Comparison of ENCODE assay signal across 16 cellular contexts in genomic region chr18:68837665-68838390, GRCh38. TPM values are rescaled to one million over a fixed set of nuclear protein-coding genes. Genes with fewer than 3 reads are reported as not detected.
A peak's percentile ranks its signal among the peaks of the same experiment; 100 is the strongest.
DNase-seq lines count a peak whose midpoint lies in the region; ATAC-seq and TF ChIP-seq lines count a peak whose summit lies in the region.
"Had no signal": no experiment of that assay in that cellular context is flagged by ENCODE, and none has a peak within 500 bp of the region (broad histone marks: within the 10 kb centered on the region; RNA-seq: fewer than 3 reads in every experiment).

No MANE protein-coding gene starts in this region.

- H3K4me2 ChIP-seq in GM23248 (ENCODE audit: unreplicated experiment): peak overlapping the region; percentile 77
- H3K4me2 ChIP-seq in OCI-LY7 (ENCODE audit: low read length): no peak overlapping the region

- intact Hi-C loops in A673 (cut with micrococcal nuclease; ENCODE audit: unreplicated experiment): no loop called here
- intact Hi-C loops in OCI-LY7 (cut with micrococcal nuclease; ENCODE audit: unreplicated experiment): no loop called here

- peak overlapping the region; percentile 28 for H3K27ac ChIP-seq in A673 (ENCODE audit: low read depth, low read length, poor library complexity, severe bottlenecking)
- peak overlapping the region; percentile 78 for H3K27ac ChIP-seq in GM23248
- peak overlapping the region in 1 of 2 donors; percentile 67 for H3K27ac ChIP-seq in lung (ENCODE audit: low read depth in 1 of 2, low read length in 1 of 2)
- no peak overlapping the region for H3K27ac ChIP-seq in OCI-LY7 (ENCODE audit: low read depth, low read length, poor library complexity, severe bottlenecking)
- H3K27ac ChIP-seq: coronary artery had no signal

- peak; percentile 31 for ATAC-seq in lung (ENCODE audit: insufficient read depth, low FRiP score)
- ATAC-seq: HepG2, T-helper 17 cell had no signal

- H4K20me1 ChIP-seq in GM23248 (ENCODE audit: insufficient read depth): no peaks in the 10 kb centered on the region
- H4K20me1 ChIP-seq in OCI-LY7 (ENCODE audit: insufficient read depth, low read length): no peaks in the 10 kb centered on the region

- H3K4me3 ChIP-seq in A673 (ENCODE audit: low read depth, low read length, poor library complexity, severe bottlenecking) (no peak overlapping the region), GM23248 (peak overlapping the region; percentile 60), lung (no peak overlapping the region), OCI-LY7 (ENCODE audit: low read depth, low read length, poor library complexity, severe bottlenecking) (no peak overlapping the region)
- H3K4me3 ChIP-seq: coronary artery, esophagus muscularis mucosa, skin epidermis had no signal

- H3K36me3 ChIP-seq in A673 (ENCODE audit: insufficient read depth, low read length, poor library complexity, severe bottlenecking) (no peaks in the 10 kb centered on the region), GM23248 (ENCODE audit: low read depth) (no peaks in the 10 kb centered on the region), lung (ENCODE audit: control insufficient read depth in 2 of 2, insufficient read depth in 2 of 2, low read length in 2 of 2) (no peaks in the 10 kb centered on the region), OCI-LY7 (ENCODE audit: insufficient read depth, low read length) (no peaks in the 10 kb centered on the region)
- H3K36me3 ChIP-seq: esophagus muscularis mucosa had no signal

- WGBS in GM23248 (ENCODE audit: low coverage in 1 of 2, low lambda C conversion rate in 2 of 2, missing lambda C conversion rate in 2 of 2), 2 experiments: 2 to 3% methylated on average over 6 of the region's 6 CpGs
- WGBS in lung, 2 donors: 76 to 78% methylated on average over 6 of the region's 6 CpGs

- POLR2A ChIA-PET in A673 (lab: Charles Lee; ENCODE audit: low non-redundant PET): interaction anchor here (0.6 kb wide), 1 partner anchor 1315 kb away, joined by 4 read pairs; no protein-coding TSS in a partner anchor
- POLR2A ChIA-PET in OCI-LY7 (lab: Charles Lee): no interaction called here

- no TSS peak for BruUV-seq in A673 (replicated peaks; lab: Mats Ljungman, UMichigan)
- BruUV-seq in OCI-LY7 (replicated peaks; lab: Mats Ljungman, UMichigan): no TSS peak

- H3K4me1 ChIP-seq in A673 (ENCODE audit: insufficient read depth, low read length, poor library complexity, severe bottlenecking) (peaks cover 50% of the 10 kb centered on the region), GM23248 (ENCODE audit: insufficient read depth) (peaks cover 43% of the 10 kb centered on the region), lung (ENCODE audit: control insufficient read depth in 2 of 2, insufficient read depth in 2 of 2, low read length in 2 of 2) (no peaks in the 10 kb centered on the region), OCI-LY7 (ENCODE audit: insufficient read depth, low read length, poor library complexity, severe bottlenecking) (no peaks in the 10 kb centered on the region)

- H2AFZ ChIP-seq in GM23248: peak overlapping the region; percentile 68
- H2AFZ ChIP-seq in OCI-LY7 (ENCODE audit: low read length): no peak overlapping the region

- in situ Hi-C loops in GM23248 (cut with MboI): no loop called here

- H3K9ac ChIP-seq in GM23248: peak overlapping the region; percentile 58

- TF ChIP-seq CTCF in A673 (conservative IDR thresholded peaks at IDR 0.05; ENCODE audit: low read depth, low read length): no peak
- TF ChIP-seq CTCF in lung (IDR thresholded peaks at IDR 0.05; ENCODE audit: control extremely low read depth, extremely low read depth): no peak
- TF ChIP-seq CTCF in OCI-LY7 (conservative IDR thresholded peaks at IDR 0.05; ENCODE audit: low read length): no peak

- DNase-seq in A673 (ENCODE audit: low spot score) (peak; percentile 58), GM23248 (peak; percentile 76), amniotic epithelial cell (ENCODE audit: low read depth) (peak; percentile 10), lung (ENCODE audit: low spot score) (no peak), OCI-LY7 (ENCODE audit: low spot score) (no peak), SHP77 treated with DMSO at 0.1 percent for 48 hours (lab: John Stamatoyannopoulos, UW) (no peak), DMS79 (lab: John Stamatoyannopoulos, UW) (no peak)
- no peak for DNase-seq in activated CD4-positive, CD25-positive, alpha-beta regulatory T cell treated with anti-CD3 and anti-CD28 coated beads, Interleukin-2, amount 50 U/mL, for 72 hours
- DNase-seq: activated CD4-positive, alpha-beta T cell treated with anti-CD3 and anti-CD28 coated beads for 48 hours; activated T-cell treated with anti-CD3 and anti-CD28 coated beads, Interleukin-2, amount 50 U/mL, for 24 hours; NCI-H146; T-helper 17 cell had no signal

- H3K9me2 ChIP-seq in GM23248 (ENCODE audit: insufficient read depth) (no peaks in the 10 kb centered on the region; the same call in 1 of the 2 replicates), OCI-LY7 (ENCODE audit: insufficient read depth, low read length) (no peaks in the 10 kb centered on the region)

- H3K27me3 ChIP-seq in A673 (replicated peaks; ENCODE audit: insufficient read depth, low read depth, low read length, poor library complexity) (no peaks in the 10 kb centered on the region), GM23248 (replicated peaks; ENCODE audit: insufficient read depth) (no peaks in the 10 kb centered on the region), lung (ENCODE audit: control insufficient read depth, insufficient read depth) (no peaks in the 10 kb centered on the region)
- H3K27me3 ChIP-seq: esophagus muscularis mucosa had no signal

- H3K9me3 ChIP-seq in A673 (ENCODE audit: low read depth, low read length, poor library complexity, severe bottlenecking) (no peaks in the 10 kb centered on the region), GM23248 (ENCODE audit: low read depth) (no peaks in the 10 kb centered on the region), lung (ENCODE audit: control insufficient read depth in 2 of 2, insufficient read depth in 1 of 2, low read length in 1 of 2) (no peaks in the 10 kb centered on the region), OCI-LY7 (ENCODE audit: low read length) (no peaks in the 10 kb centered on the region)
- H3K9me3 ChIP-seq: esophagus muscularis mucosa had no signal

- CTCF ChIA-PET in A673 (lab: Charles Lee) (no interaction called here), OCI-LY7 (lab: Charles Lee; ENCODE audit: unreplicated experiment) (no interaction called here)

- H3F3A ChIP-seq in GM23248 (ENCODE audit: insufficient read depth): peaks cover 39% of the 10 kb centered on the region

- H3K79me2 ChIP-seq in GM23248 (ENCODE audit: insufficient read depth): no peaks in the 10 kb centered on the region
- H3K79me2 ChIP-seq in OCI-LY7 (ENCODE audit: insufficient read depth, low read depth, low read length): no peaks in the 10 kb centered on the region

RNA-seq across cellular contexts. Expression of gene CCDC102B, which starts 39.9 kb away (rescaled TPM):
- total RNA-seq in A673 (2021) (10.8 and 12.5 TPM in 2 replicates), lung (10 to 100 TPM; 30.4 to 78.8 TPM), OCI-LY7 (2022) (0.46 TPM in 1 of 2 replicates, not detected in the other)
- total RNA-seq in GM23248 (2014; rRNA removed; shearing (Covaris generic)): 0.89 and 3.2 TPM in 2 replicates
- polyA plus RNA-seq in GM23248 (2016; fragmentation: Nextera tagmentation; extraction: Ambion mirVana) (0.56 and 1.7 TPM in 2 replicates), lung (1 to 10 TPM; 7.1 to 9.3 TPM)
- 0.54 and 3.0 TPM in 2 replicates for total RNA-seq in OCI-LY7 (2014; rRNA removed; shearing (Covaris generic))

Comparison
In these comparisons a context has a peak if more than half of its experiments do, and no peak if none do; other contexts are left out.
1. DNase-seq: peak in A673 (single experiment), GM23248 (single experiment) and amniotic epithelial cell (single experiment); none in lung (single experiment), OCI-LY7 (single experiment), activated CD4-positive, CD25-positive, alpha-beta regulatory T cell treated with anti-CD3 and anti-CD28 coated beads, Interleukin-2, amount 50 U/mL, for 72 hours (single experiment), SHP77 treated with DMSO at 0.1 percent for 48 hours (single experiment) and DMS79 (single experiment).